ENCODE assay signal across 1 cellular context in genomic region chr1:183806086-183806485, GRCh38.
TF ChIP-seq lines count a peak whose summit lies in the region.

No MANE protein-coding gene starts in this region.

TF ChIP-seq in liver, 16 proteins besides CTCF, POLR2A, EP300 and RAD21 (continued from another document):
- TF ChIP-seq REST (IDR thresholded peaks at IDR 0.05) (no peak), HNF4G (IDR thresholded peaks at IDR 0.05) (no peak), EGR1 (IDR thresholded peaks at IDR 0.05; ENCODE audit: low read depth in 2 of 2) (no peak), YY1 (IDR thresholded peaks at IDR 0.05) (no peak), ATF3 (IDR thresholded peaks at IDR 0.05) (no peak), SP1 (IDR thresholded peaks at IDR 0.05) (no peak), FOXA1 (IDR thresholded peaks at IDR 0.05) (no peak), RXRA (IDR thresholded peaks at IDR 0.05) (no peak), TAF1 (conservative IDR thresholded peaks at IDR 0.05) (no peak), JUND (IDR thresholded peaks at IDR 0.05) (no peak), MAX (IDR thresholded peaks at IDR 0.05) (no peak), HNF4A (conservative IDR thresholded peaks at IDR 0.05) (no peak), ZBTB33 (IDR thresholded peaks at IDR 0.05) (no peak)
TF ChIP-seq in liver: peak in this region for 0.
